In genomic region chr18:37537868-37538525, GRCh38 we compare ENCODE assay signal across 8 cellular contexts. TPM values are rescaled to one million over a fixed set of nuclear protein-coding genes. Genes with fewer than 3 reads are reported as not detected.
DNase-seq lines count a peak whose midpoint lies in the region; ATAC-seq and TF ChIP-seq lines count a peak whose summit lies in the region.

No MANE protein-coding gene starts in this region.

- no peak overlapping the region for H3K4me3 ChIP-seq in osteoblast (ENCODE audit: insufficient read depth, low read length)

- H3K79me2 ChIP-seq in osteoblast (ENCODE audit: insufficient read depth, low read length), result no peaks in the 10 kb centered on the region

- H3K27ac Mint-ChIP-seq in CD14-positive monocyte, result peak overlapping the region in 1 of 7 donors; percentile 77

- H3K4me1 ChIP-seq in foreskin keratinocyte, result no peaks in the 10 kb centered on the region
- no peaks in the 10 kb centered on the region for H3K4me1 ChIP-seq in osteoblast (ENCODE audit: insufficient read depth, low read length)

- ATAC-seq in GM18909 (IDR thresholded peaks at IDR 0.05; ENCODE audit: poor library complexity, unreplicated experiment) (peak; percentile 86), HG03135 (IDR thresholded peaks at IDR 0.05; ENCODE audit: unreplicated experiment) (peak; percentile 65), foreskin keratinocyte (peak; percentile 83)

- H3K9me3 ChIP-seq in osteoblast (ENCODE audit: low read depth, low read length), result no peaks in the 10 kb centered on the region

- intact Hi-C loops in CD14-positive monocyte (cut with micrococcal nuclease), result no loop called here

- H2AFZ ChIP-seq in osteoblast (ENCODE audit: low read length), result no peak overlapping the region

- peak overlapping the region in 1 of 2 donors; percentile 66 for H3K4me3 Mint-ChIP-seq in CD14-positive monocyte

- DNase-seq in CD14-positive monocyte (ENCODE audit: low spot score), result no peak
- peak; percentile 65 for DNase-seq in NCI-H510A (lab: John Stamatoyannopoulos, UW)
- peak; percentile 18 for DNase-seq in activated T-cell treated with anti-CD3 and anti-CD28 coated beads, Interleukin-2, amount 50 U/mL, for 1 hour
- peak in 1 of 2 donors; percentile 18 for DNase-seq in foreskin keratinocyte
- peak; percentile 98 for DNase-seq in osteoblast (ENCODE audit: insufficient read length, low spot score, missing footprints)
- no peak for DNase-seq in stimulated activated naive CD4-positive, alpha-beta T cell (lab: John Stamatoyannopoulos, UW)

- H3K4me2 ChIP-seq in osteoblast (ENCODE audit: insufficient read depth, low read length), result no peak overlapping the region

- peaks cover 57% of the 10 kb centered on the region for H3K27me3 ChIP-seq in foreskin keratinocyte
- peaks cover 15% of the 10 kb centered on the region for H3K27me3 ChIP-seq in osteoblast (ENCODE audit: insufficient read depth, low read length)

- no peaks in the 10 kb centered on the region for H3K4me1 Mint-ChIP-seq in CD14-positive monocyte

- no peaks in the 10 kb centered on the region for H3K36me3 Mint-ChIP-seq in CD14-positive monocyte

- TF ChIP-seq CTCF in CD14-positive monocyte (IDR thresholded peaks at IDR 0.05) (peak; percentile 71), foreskin keratinocyte (conservative IDR thresholded peaks at IDR 0.05) (peak; percentile 83), osteoblast (IDR thresholded peaks at IDR 0.05; ENCODE audit: extremely low read depth, low read depth, low read length) (peak; percentile 74)

- H4K20me1 ChIP-seq in osteoblast (ENCODE audit: insufficient read depth, low read length), result no peaks in the 10 kb centered on the region

- H3K27me3 Mint-ChIP-seq in CD14-positive monocyte (ENCODE audit: low read depth in 3 of 3), result peaks cover 22 to 34% (median 30%) of the 10 kb centered on the region in 3 donors

- no peaks in the 10 kb centered on the region for H3K36me3 ChIP-seq in osteoblast (ENCODE audit: insufficient read depth, low read length)

- H3K27ac ChIP-seq in foreskin keratinocyte (no peak overlapping the region), osteoblast (ENCODE audit: low read depth, low read length) (no peak overlapping the region)

- H3K9me3 Mint-ChIP-seq in CD14-positive monocyte, result peaks cover 0 to 2% (median 0%) of the 10 kb centered on the region in 7 donors

RNA-seq across cellular contexts. Expression of gene CELF4, which starts 27.6 kb away (rescaled TPM):
- polyA plus RNA-seq in CD14-positive monocyte (not detected), foreskin keratinocyte (not detected in 2 replicates)
- total RNA-seq in foreskin keratinocyte (not detected in 2 replicates), osteoblast (not detected in 2 replicates)

Comparison
In these comparisons a context has a peak if more than half of its experiments do, and no peak if none do; other contexts are left out.
1. DNase-seq: peak in NCI-H510A (single experiment), activated T-cell treated with anti-CD3 and anti-CD28 coated beads, Interleukin-2, amount 50 U/mL, for 1 hour (single experiment) and osteoblast (single experiment); none in CD14-positive monocyte (single experiment) and stimulated activated naive CD4-positive, alpha-beta T cell (0 of 6).
2. Peak in every context shown above with its lines, with median percentiles within 50 percentile points of each other: CTCF ChIP-seq and ATAC-seq.